In the genomic region with DNA sequence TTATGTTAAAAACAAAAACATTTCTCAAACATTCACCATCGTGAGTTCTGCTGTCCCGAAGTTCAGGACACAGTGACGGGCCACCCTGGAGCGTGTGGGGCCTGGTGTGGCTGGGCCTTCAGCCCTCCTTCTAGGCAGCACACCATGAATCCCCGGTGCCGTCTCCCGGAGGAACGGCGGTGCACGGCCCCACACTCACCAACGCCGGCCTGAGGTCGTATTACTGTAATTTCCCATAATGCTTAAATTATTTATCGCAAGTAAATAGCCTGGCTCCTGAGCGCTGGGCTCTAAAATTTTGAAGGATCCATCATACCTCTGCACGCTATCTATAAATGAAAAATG, we compare ENCODE assay signal across 11 cellular contexts. TPM values are rescaled to one million over a fixed set of nuclear protein-coding genes. Genes with fewer than 3 reads are reported as not detected.
DNase-seq lines count a peak whose midpoint lies in the region; TF ChIP-seq lines count a peak whose summit lies in the region.
"Had no signal": no experiment of that assay in that cellular context is flagged by ENCODE, and none has a peak within 500 bp of the region (broad histone marks: within the 10 kb centered on the region; RNA-seq: fewer than 3 reads in every experiment).

No MANE protein-coding gene starts in this region.

- H3K27me3 ChIP-seq in neuronal stem cell (ENCODE audit: control insufficient read depth in 3 of 3, insufficient read depth in 3 of 3, low read depth in 1 of 3, low read length in 3 of 3): peaks cover 7 to 35% (median 12%) of the 10 kb centered on the region in 3 experiments

- peaks cover 0 to 3% of the 10 kb centered on the region in 2 donors for H3K36me3 ChIP-seq in neuronal stem cell (replicated peaks in 1 of 2; ENCODE audit: control insufficient read depth in 2 of 2, insufficient read depth in 2 of 2, low read length in 2 of 2)

- no peak overlapping the region for H4K8ac ChIP-seq in neuronal stem cell (ENCODE audit: low read depth, low read length)

- peak overlapping the region in 2 of 3 donors; percentile 32 to 65 for H3K27ac Mint-ChIP-seq in IgD-negative memory B cell

- H2AFZ ChIP-seq in neuronal stem cell (ENCODE audit: low read length): no peak overlapping the region

- H3K27me3 Mint-ChIP-seq in IgD-negative memory B cell: peaks cover 28% of the 10 kb centered on the region

- peak overlapping the region in 3 of 4 donors; percentile 79 to 93 (median 80) for H3K4me3 Mint-ChIP-seq in IgD-negative memory B cell

- H3K9me3 Mint-ChIP-seq in IgD-negative memory B cell: no peaks in the 10 kb centered on the region

- peaks cover 8 to 11% of the 10 kb centered on the region in 2 donors for H3K9me3 ChIP-seq in neuronal stem cell (replicated peaks in 1 of 2; ENCODE audit: control insufficient read depth in 2 of 2, insufficient read depth in 1 of 2, low read depth in 1 of 2, low read length in 2 of 2)

- WGBS in neuronal stem cell (ENCODE audit: extremely low coverage in 2 of 2, insufficient read length in 2 of 2, insufficient replicate concordance in 1 of 2), 2 donors: no CpG with 5 or more reads among the region's 16 CpGs

- no peak overlapping the region for H4K91ac ChIP-seq in neuronal stem cell (ENCODE audit: low read depth, low read length, poor library complexity)

- peaks cover 8 to 10% of the 10 kb centered on the region in 2 donors for H3K4me1 ChIP-seq in neuronal stem cell (ENCODE audit: control insufficient read depth in 2 of 2, insufficient read depth in 1 of 2, low read depth in 1 of 2, low read length in 2 of 2)

- H3K4me2 ChIP-seq in neuronal stem cell (ENCODE audit: insufficient read depth, low read length, poor library complexity, severe bottlenecking): no peak overlapping the region

- DNase-seq in NCI-H748 (lab: John Stamatoyannopoulos, UW; ENCODE audit: unreplicated experiment): peak; percentile 35
- no peak for DNase-seq in NCI-H748 treated with DMSO at 0.1 percent for 48 hours (lab: John Stamatoyannopoulos, UW)
- peak; percentile 61 for DNase-seq in coronary artery (ENCODE audit: low spot score)
- no peak for DNase-seq in neuronal stem cell (ENCODE audit: low spot score)
- DNase-seq in NCI-H2081 (lab: John Stamatoyannopoulos, UW): no peak
- DNase-seq in effector CD4-positive, alpha-beta T cell: no peak
- DNase-seq in NCI-H2107 (lab: John Stamatoyannopoulos, UW): no peak
- DNase-seq: effector memory CD4-positive, alpha-beta T cell; Karpas-422; SW 1271 had no signal

- H3K18ac ChIP-seq in neuronal stem cell (ENCODE audit: low read length): no peak overlapping the region

- H2AK5ac ChIP-seq in neuronal stem cell (ENCODE audit: low read depth, low read length): peak overlapping the region; percentile 74

- H2BK120ac ChIP-seq in neuronal stem cell (ENCODE audit: low read depth, low read length): no peak overlapping the region

- H3K79me1 ChIP-seq in neuronal stem cell (ENCODE audit: low read depth, low read length): no peaks in the 10 kb centered on the region

- peaks cover 3 to 9% (median 8%) of the 10 kb centered on the region in 3 donors for H3K4me1 Mint-ChIP-seq in IgD-negative memory B cell

- H3K9ac ChIP-seq in neuronal stem cell (ENCODE audit: low read depth, low read length, poor library complexity): no peak overlapping the region

- no peak overlapping the region for H3K27ac ChIP-seq in coronary artery
- H3K27ac ChIP-seq in neuronal stem cell (replicated peaks; ENCODE audit: low read length): no peak overlapping the region

- no peak overlapping the region for H2BK5ac ChIP-seq in neuronal stem cell (ENCODE audit: low read length)

- H3K4me3 ChIP-seq in coronary artery (no peak overlapping the region), neuronal stem cell (ENCODE audit: low read length in 2 of 2) (no peak overlapping the region)

- H2BK12ac ChIP-seq in neuronal stem cell (ENCODE audit: low read length): no peak overlapping the region

- H3K14ac ChIP-seq in neuronal stem cell (ENCODE audit: low read length): no peak overlapping the region

- no peak for TF ChIP-seq CTCF in coronary artery (IDR thresholded peaks at IDR 0.05)

- H3K4ac ChIP-seq in neuronal stem cell (ENCODE audit: low read length): no peak overlapping the region

- no peak overlapping the region for H3K23ac ChIP-seq in neuronal stem cell (ENCODE audit: low read depth, low read length, poor library complexity)

- no peaks in the 10 kb centered on the region for H3K36me3 Mint-ChIP-seq in IgD-negative memory B cell

- H2BK15ac ChIP-seq in neuronal stem cell (ENCODE audit: low read length): no peak overlapping the region

RNA-seq across cellular contexts. Expression of gene STK32C, which starts 1.4 kb away (rescaled TPM):
- 4.0 TPM for polyA plus RNA-seq in IgD-negative memory B cell
- 20.6 TPM for polyA plus RNA-seq in neuronal stem cell (2013, experiment 1 of 2)
- 21.2 TPM for polyA plus RNA-seq in neuronal stem cell (2013, experiment 2 of 2)

RNA-seq across cellular contexts. Expression of gene LRRC27, which starts 25.7 kb away (rescaled TPM):
- 14.5 TPM for polyA plus RNA-seq in IgD-negative memory B cell
- polyA plus RNA-seq in neuronal stem cell (2013, experiment 1 of 2): 12.6 TPM
- polyA plus RNA-seq in neuronal stem cell (2013, experiment 2 of 2): 11.2 TPM

Comparison
In these comparisons a context has a peak if more than half of its experiments do, and no peak if none do; other contexts are left out.
1. DNase-seq: peak in NCI-H748 (single experiment) and coronary artery (single experiment); none in NCI-H748 treated with DMSO at 0.1 percent for 48 hours (single experiment), neuronal stem cell (single experiment), NCI-H2081 (0 of 2), effector CD4-positive, alpha-beta T cell (single experiment) and NCI-H2107 (single experiment).